Comparison of ENCODE assay signal across 8 cellular contexts in genomic region chr3:97764186-97765055, GRCh38. TPM values are rescaled to one million over a fixed set of nuclear protein-coding genes. Genes with fewer than 3 reads are reported as not detected.
A peak's percentile ranks its signal among the peaks of the same experiment; 100 is the strongest.
DNase-seq lines count a peak whose midpoint lies in the region; ATAC-seq, FAIRE-seq and TF ChIP-seq lines count a peak whose summit lies in the region.

TSS of gene ARL6 (plus strand) at chr3:97764758. CDS start at chr3:97768108, 3,350 bp downstream.

- CTCF ChIA-PET in Calu3 (lab: Charles Lee): interaction anchor here (1.1 to 1.3 kb wide), 2 partner anchors 23 to 45 kb away, joined by 3 to 4 read pairs; no protein-coding TSS in a partner anchor

- peaks cover 14% of the 10 kb centered on the region for H3K36me3 Mint-ChIP-seq in Calu3 (ENCODE audit: insufficient read depth, unreplicated experiment)
- peaks cover 4% of the 10 kb centered on the region for H3K36me3 Mint-ChIP-seq in endodermal cell (ENCODE audit: low read depth)

- H3K4me3 Mint-ChIP-seq in Calu3 (ENCODE audit: low read depth, unreplicated experiment): peak within 1 kb of the TSS; percentile 87
- peak within 1 kb of the TSS; percentile 94 for H3K4me3 Mint-ChIP-seq in endodermal cell

- H3K4me3 ChIP-seq in endodermal cell (ENCODE audit: low read length) (peak within 1 kb of the TSS; percentile 90), mesodermal cell (ENCODE audit: extremely low read depth, insufficient read depth, low read length, poor library complexity, severe bottlenecking) (peak within 1 kb of the TSS; percentile 75)

- ATAC-seq in GM21381 (IDR thresholded peaks at IDR 0.05; ENCODE audit: unreplicated experiment): peak; percentile 96

- TF ChIP-seq CTCF in Calu3 (IDR thresholded peaks at IDR 0.05; ENCODE audit: unreplicated experiment): no peak
- peak; percentile 35 for TF ChIP-seq CTCF in endodermal cell (conservative IDR thresholded peaks at IDR 0.05)

- H3K9ac ChIP-seq in endodermal cell (ENCODE audit: extremely low read depth, low read length, poor library complexity, severe bottlenecking): peak within 1 kb of the TSS; percentile 43

- H3K27ac ChIP-seq in endodermal cell (ENCODE audit: low read depth, low read length): peak within 1 kb of the TSS; percentile 64
- H3K27ac ChIP-seq in mesodermal cell (ENCODE audit: low read depth, low read length, severe bottlenecking): peak within 1 kb of the TSS; percentile 78

- H3K36me3 ChIP-seq in endodermal cell (ENCODE audit: control insufficient read depth, insufficient read depth, low read length) (peaks cover 5% of the 10 kb centered on the region), mesodermal cell (ENCODE audit: control insufficient read depth, insufficient read depth, low read length) (no peaks in the 10 kb centered on the region)

- H3K27me3 Mint-ChIP-seq in Calu3 (ENCODE audit: unreplicated experiment) (no peaks in the 10 kb centered on the region), endodermal cell (ENCODE audit: insufficient read depth) (no peaks in the 10 kb centered on the region)

- peak; percentile 71 for DNase-seq in Calu3
- peak; percentile 80 for DNase-seq in HTR-8/SVneo (ENCODE audit: insufficient read length, low spot score)
- peak; percentile 60 for DNase-seq in NOMO-1 treated with dmso at 0.1 percent for 144 hours (lab: John Stamatoyannopoulos, UW; ENCODE audit: unreplicated experiment)
- DNase-seq in activated CD8-positive, alpha-beta memory T cell treated with anti-CD3 and anti-CD28 coated beads, Interleukin-2, amount 50 U/mL, for 1 hour (ENCODE audit: extremely low read depth): peak; percentile 27
- DNase-seq in endodermal cell: peak; percentile 92
- DNase-seq in stimulated activated CD8-positive, alpha-beta memory T cell treated with anti-CD3 and anti-CD28 coated beads, Interleukin-15, amount 100 ng/mL, for 24 hours (ENCODE audit: low read depth): peak; percentile 52

- H3K9me3 Mint-ChIP-seq in Calu3 (ENCODE audit: low read depth, unreplicated experiment): no peaks in the 10 kb centered on the region
- no peaks in the 10 kb centered on the region for H3K9me3 Mint-ChIP-seq in endodermal cell

- no peaks in the 10 kb centered on the region for H3K27me3 ChIP-seq in endodermal cell (ENCODE audit: control insufficient read depth, insufficient read depth, low read length, poor library complexity, severe bottlenecking)

- peaks cover 8% of the 10 kb centered on the region for H3K4me1 Mint-ChIP-seq in Calu3 (ENCODE audit: low read depth, unreplicated experiment)
- H3K4me1 Mint-ChIP-seq in endodermal cell: peaks cover 24% of the 10 kb centered on the region

- FAIRE-seq in HTR-8/SVneo (lab: Jason Lieb, UNC): peak; percentile 93

- H3K9me3 ChIP-seq in endodermal cell (ENCODE audit: control insufficient read depth, low read length): no peaks in the 10 kb centered on the region
- H3K9me3 ChIP-seq in mesodermal cell (ENCODE audit: control insufficient read depth, low read length): no peaks in the 10 kb centered on the region

- BruUV-seq in Calu3 (replicated peaks; lab: Mats Ljungman, UMichigan): no TSS peak

- WGBS in endodermal cell (ENCODE audit: insufficient coverage in 1 of 2, insufficient read length in 1 of 2), 2 experiments: 0 to 1% methylated on average over 38 to 52 of the region's 52 CpGs
- 0% methylated on average over 48 of the region's 52 CpGs for WGBS in mesodermal cell (ENCODE audit: insufficient coverage in 2 of 2), 2 experiments

- H3K27ac Mint-ChIP-seq in Calu3 (ENCODE audit: unreplicated experiment) (peak within 1 kb of the TSS; percentile 65), endodermal cell (peak within 1 kb of the TSS; percentile 95)

- H3K4me1 ChIP-seq in endodermal cell (ENCODE audit: control insufficient read depth, insufficient read depth, low read length) (no peaks in the 10 kb centered on the region), mesodermal cell (ENCODE audit: control insufficient read depth, insufficient read depth, low read length, poor library complexity, severe bottlenecking) (no peaks in the 10 kb centered on the region)

- intact Hi-C loops in Calu3 (cut with micrococcal nuclease; ENCODE audit: unreplicated experiment): no loop called here

RNA-seq across cellular contexts. Expression of gene ARL6, which starts in this region (rescaled TPM):
- 5.2 and 5.6 TPM in 2 replicates for total RNA-seq in Calu3 (2022)
- total RNA-seq in endodermal cell: 10 to 100 TPM; 11.1 to 15.7 TPM
- 10.2 TPM for polyA plus RNA-seq in endodermal cell (2013, experiment 1 of 2)
- polyA plus RNA-seq in endodermal cell (2013, experiment 2 of 2): 12.0 TPM
- polyA plus RNA-seq in mesodermal cell (2013, experiment 1 of 2): 8.6 TPM
- polyA plus RNA-seq in mesodermal cell (2013, experiment 2 of 2): 7.5 TPM

Comparison
In these comparisons a context has a peak if more than half of its experiments do, and no peak if none do; other contexts are left out.
1. Peak in every context shown above with its lines: DNase-seq, ATAC-seq, H3K4me3 ChIP-seq and H3K27ac ChIP-seq.
2. DNase-seq: peak in every context shown above with its lines; median percentile 92 in endodermal cell; 80 in HTR-8/SVneo; 71 in Calu3; 60 in NOMO-1 treated with dmso at 0.1 percent for 144 hours; 52 in stimulated activated CD8-positive, alpha-beta memory T cell treated with anti-CD3 and anti-CD28 coated beads, Interleukin-15, amount 100 ng/mL, for 24 hours; 27 in activated CD8-positive, alpha-beta memory T cell treated with anti-CD3 and anti-CD28 coated beads, Interleukin-2, amount 50 U/mL, for 1 hour.